Comparison of ENCODE assay signal across 2 cellular contexts in genomic region chr1:4018721-4019521, GRCh38.
TF ChIP-seq lines count a peak whose summit lies in the region.

No MANE protein-coding gene starts in this region.

TF ChIP-seq in H1, 55 proteins besides CTCF, POLR2A, EP300 and RAD21:
- TF ChIP-seq MAFK (IDR thresholded peaks at IDR 0.05; ENCODE audit: low read depth, low read length) (no peak), KDM1A (IDR thresholded peaks at IDR 0.05; ENCODE audit: borderline replicate concordance, low read length) (no peak), YY1 (IDR thresholded peaks at IDR 0.05; ENCODE audit: low read depth, low read length) (no peak), BACH1 (IDR thresholded peaks at IDR 0.05; ENCODE audit: low read length) (no peak), BRCA1 (IDR thresholded peaks at IDR 0.05; ENCODE audit: low read depth, low read length) (no peak), CHD7 (IDR thresholded peaks at IDR 0.05; ENCODE audit: insufficient replicate concordance, low read length) (no peak), KDM5A (IDR thresholded peaks at IDR 0.05; ENCODE audit: low read length) (no peak)

TF ChIP-seq in SK-N-SH, 30 proteins besides CTCF, POLR2A, EP300 and RAD21:
- TF ChIP-seq GABPA (IDR thresholded peaks at IDR 0.05; ENCODE audit: low read depth) (no peak), TAF1 (IDR thresholded peaks at IDR 0.05; ENCODE audit: borderline replicate concordance, low read depth, low read length) (no peak), SIN3A (IDR thresholded peaks at IDR 0.05; ENCODE audit: borderline replicate concordance, low read depth, low read length) (no peak), JUND (IDR thresholded peaks at IDR 0.05) (no peak), YY1 (IDR thresholded peaks at IDR 0.05; ENCODE audit: low read depth) (no peak), RXRA (IDR thresholded peaks at IDR 0.05; ENCODE audit: borderline replicate concordance, low read depth) (no peak), CHD2 (IDR thresholded peaks at IDR 0.05; ENCODE audit: low read length, partially characterized antibody) (no peak), NRF1 (IDR thresholded peaks at IDR 0.05; ENCODE audit: low read depth, low read length) (no peak), RCOR1 (IDR thresholded peaks at IDR 0.05; ENCODE audit: low read length) (no peak), RFX5 (IDR thresholded peaks at IDR 0.05; ENCODE audit: low read length) (no peak), TCF12 (IDR thresholded peaks at IDR 0.05) (no peak), MEF2A (IDR thresholded peaks at IDR 0.05; ENCODE audit: borderline replicate concordance, low read depth) (no peak), FOSL2 (IDR thresholded peaks at IDR 0.05; ENCODE audit: borderline replicate concordance, low read depth) (no peak), ZBTB33 (IDR thresholded peaks at IDR 0.05; ENCODE audit: borderline replicate concordance, low read depth) (no peak)
